In genomic region chr7:112207765-112208164, GRCh38 we compare ENCODE assay signal across 11 cellular contexts. TPM values are rescaled to one million over a fixed set of nuclear protein-coding genes. Genes with fewer than 3 reads are reported as not detected.
DNase-seq lines count a peak whose midpoint lies in the region; ATAC-seq, FAIRE-seq and TF ChIP-seq lines count a peak whose summit lies in the region.
"Had no signal": no experiment of that assay in that cellular context is flagged by ENCODE, and none has a peak within 500 bp of the region (broad histone marks: within the 10 kb centered on the region; RNA-seq: fewer than 3 reads in every experiment).

No MANE protein-coding gene starts in this region.

- H3K36me3 ChIP-seq in CD4-positive, CD25-positive, alpha-beta regulatory T cell (ENCODE audit: control insufficient read depth, insufficient read depth, low read length): no peaks in the 10 kb centered on the region
- H3K36me3 ChIP-seq in HUES64 (ENCODE audit: insufficient read depth, low read length) (no peaks in the 10 kb centered on the region), astrocyte (ENCODE audit: insufficient read depth, low read length) (no peaks in the 10 kb centered on the region), muscle layer of duodenum (ENCODE audit: control insufficient read depth in 1 of 2, insufficient read depth in 2 of 2, low read length in 2 of 2) (no peaks in the 10 kb centered on the region)
- H3K36me3 ChIP-seq: thyroid gland had no signal

- H3K4me3 Mint-ChIP-seq in CD4-positive, CD25-positive, alpha-beta regulatory T cell: peak overlapping the region; percentile 91 to 98 (median 94)
- peak overlapping the region; percentile 100 for H3K4me3 Mint-ChIP-seq in astrocyte (ENCODE audit: unreplicated experiment)

- H3K36me3 Mint-ChIP-seq in CD4-positive, CD25-positive, alpha-beta regulatory T cell: peaks cover 4% of the 10 kb centered on the region
- H3K36me3 Mint-ChIP-seq in astrocyte (ENCODE audit: low read depth, unreplicated experiment): no peaks in the 10 kb centered on the region

- no peak overlapping the region for H3K9ac ChIP-seq in HUES64 (ENCODE audit: low read depth, low read length)
- no peak overlapping the region for H3K9ac ChIP-seq in astrocyte (ENCODE audit: low read length)

- peaks cover 31% of the 10 kb centered on the region for H3K4me1 ChIP-seq in CD4-positive, CD25-positive, alpha-beta regulatory T cell (ENCODE audit: control insufficient read depth, insufficient read depth, low read length, poor library complexity, severe bottlenecking)
- H3K4me1 ChIP-seq in HUES64 (ENCODE audit: insufficient read depth, low read length) (peaks cover 20% of the 10 kb centered on the region), astrocyte (ENCODE audit: insufficient read depth, low read length) (peaks cover 4% of the 10 kb centered on the region), muscle layer of duodenum (ENCODE audit: control insufficient read depth in 1 of 2, insufficient read depth in 2 of 2, low read length in 2 of 2) (peaks cover 0 to 17% of the 10 kb centered on the region in 2 donors)

- no peak for ATAC-seq in CD4-positive, CD25-positive, alpha-beta regulatory T cell (ENCODE audit: low read depth in 2 of 2)
- no peak for ATAC-seq in GM18873 (IDR thresholded peaks at IDR 0.05; ENCODE audit: low FRiP score, unreplicated experiment)

- H3K27ac ChIP-seq in CD4-positive, CD25-positive, alpha-beta regulatory T cell (ENCODE audit: insufficient read depth, low read length, poor library complexity, severe bottlenecking): no peak overlapping the region
- no peak overlapping the region for H3K27ac ChIP-seq in HUES64 (ENCODE audit: low read depth, low read length)
- no peak overlapping the region for H3K27ac ChIP-seq in astrocyte (ENCODE audit: low read depth, low read length)
- no peak overlapping the region for H3K27ac ChIP-seq in muscle layer of duodenum (ENCODE audit: low read length)

- TF ChIP-seq CTCF in astrocyte (IDR thresholded peaks at IDR 0.05; ENCODE audit: insufficient read depth, low read depth, low read length): no peak

- peaks cover 25% of the 10 kb centered on the region for H3K27me3 Mint-ChIP-seq in CD4-positive, CD25-positive, alpha-beta regulatory T cell
- H3K27me3 Mint-ChIP-seq in astrocyte (ENCODE audit: low read depth, unreplicated experiment): no peaks in the 10 kb centered on the region

- no peak for DNase-seq in CD4-positive, CD25-positive, alpha-beta regulatory T cell
- DNase-seq in astrocyte (ENCODE audit: low read depth): no peak
- no peak for DNase-seq in UCSD-AML1 (lab: John Stamatoyannopoulos, UW; ENCODE audit: unreplicated experiment)
- no peak for DNase-seq in HuH-7 (ENCODE audit: low spot score)
- no peak for DNase-seq in dedifferentiated amniotic fluid mesenchymal stem cell (ENCODE audit: extremely low spot score)
- DNase-seq: EL, thyroid gland had no signal

- H4K20me1 ChIP-seq in astrocyte (ENCODE audit: insufficient read depth, low read length): peaks cover 19% of the 10 kb centered on the region

- peak overlapping the region; percentile 93 for H3K4me3 ChIP-seq in CD4-positive, CD25-positive, alpha-beta regulatory T cell (ENCODE audit: low read depth, low read length)
- H3K4me3 ChIP-seq in HUES64 (ENCODE audit: low read length): peak overlapping the region; percentile 99
- no peak overlapping the region for H3K4me3 ChIP-seq in astrocyte (ENCODE audit: insufficient read depth, low read depth, low read length)
- peak overlapping the region; percentile 94 to 99 for H3K4me3 ChIP-seq in muscle layer of duodenum (ENCODE audit: low read depth in 1 of 2, low read length in 2 of 2)

- H3K79me2 ChIP-seq in astrocyte (ENCODE audit: insufficient read depth, low read length): peaks cover 69% of the 10 kb centered on the region

- peaks cover 24% of the 10 kb centered on the region for H3K27me3 ChIP-seq in CD4-positive, CD25-positive, alpha-beta regulatory T cell (ENCODE audit: control insufficient read depth, insufficient read depth, low read length)
- H3K27me3 ChIP-seq in HUES64 (ENCODE audit: insufficient read depth, low read length): no peaks in the 10 kb centered on the region
- H3K27me3 ChIP-seq in astrocyte (ENCODE audit: insufficient read depth, low read length): no peaks in the 10 kb centered on the region
- H3K27me3 ChIP-seq in muscle layer of duodenum (ENCODE audit: low read depth, low read length): no peaks in the 10 kb centered on the region
- H3K27me3 ChIP-seq: thyroid gland had no signal

- H3K4me2 ChIP-seq in astrocyte (ENCODE audit: low read length): peak overlapping the region; percentile 93

- H2AFZ ChIP-seq in astrocyte (ENCODE audit: low read depth, low read length): no peak overlapping the region

- H3K4me1 Mint-ChIP-seq in CD4-positive, CD25-positive, alpha-beta regulatory T cell: peaks cover 26 to 59% (median 30%) of the 10 kb centered on the region in 4 donors
- peaks cover 19% of the 10 kb centered on the region for H3K4me1 Mint-ChIP-seq in astrocyte (ENCODE audit: low read depth, unreplicated experiment)

- FAIRE-seq in astrocyte (lab: Jason Lieb, UNC): no peak
- FAIRE-seq: endometrium had no signal

- H3K9me3 Mint-ChIP-seq in CD4-positive, CD25-positive, alpha-beta regulatory T cell: no peaks in the 10 kb centered on the region
- no peaks in the 10 kb centered on the region for H3K9me3 Mint-ChIP-seq in astrocyte (ENCODE audit: unreplicated experiment)

- peak overlapping the region in 1 of 3 donors; percentile 96 for H3K27ac Mint-ChIP-seq in CD4-positive, CD25-positive, alpha-beta regulatory T cell
- no peak overlapping the region for H3K27ac Mint-ChIP-seq in astrocyte (ENCODE audit: unreplicated experiment)

- WGBS in HUES64: 95% methylated on average over 6 of the region's 6 CpGs

- no peaks in the 10 kb centered on the region for H3K9me3 ChIP-seq in CD4-positive, CD25-positive, alpha-beta regulatory T cell (ENCODE audit: control insufficient read depth in 2 of 2, low read length in 2 of 2)
- no peaks in the 10 kb centered on the region for H3K9me3 ChIP-seq in HUES64 (ENCODE audit: insufficient read depth, low read depth, low read length)
- no peaks in the 10 kb centered on the region for H3K9me3 ChIP-seq in astrocyte (ENCODE audit: insufficient read depth, low read depth, low read length)
- no peaks in the 10 kb centered on the region for H3K9me3 ChIP-seq in muscle layer of duodenum (ENCODE audit: control insufficient read depth in 1 of 2, low read length in 2 of 2)
- H3K9me3 ChIP-seq: thyroid gland had no signal

RNA-seq across cellular contexts. Expression of gene ZNF277, which starts 1.3 kb away (rescaled TPM):
- 25.1 TPM for total RNA-seq in CD4-positive, CD25-positive, alpha-beta regulatory T cell
- 10 to 100 TPM; 24.7 to 29.0 (median 27.2) TPM for polyA plus RNA-seq in CD4-positive, CD25-positive, alpha-beta regulatory T cell
- polyA plus RNA-seq in HUES64 (2013, experiment 1 of 2): 19.8 TPM
- 22.9 TPM for polyA plus RNA-seq in HUES64 (2013, experiment 2 of 2)
- total RNA-seq in astrocyte: 22.9 and 23.0 TPM in 2 replicates

RNA-seq across cellular contexts. Expression of gene DOCK4, which starts 1.6 kb away (rescaled TPM):
- total RNA-seq in CD4-positive, CD25-positive, alpha-beta regulatory T cell: 0.44 TPM
- not detected for polyA plus RNA-seq in CD4-positive, CD25-positive, alpha-beta regulatory T cell
- polyA plus RNA-seq in HUES64 (2013, experiment 1 of 2): 13.9 TPM
- polyA plus RNA-seq in HUES64 (2013, experiment 2 of 2): 14.3 TPM
- 31.4 and 32.2 TPM in 2 replicates for total RNA-seq in astrocyte

Comparison
In these comparisons a context has a peak if more than half of its experiments do, and no peak if none do; other contexts are left out.
1. RNA of gene DOCK4, which starts 1.6 kb away (total RNA-seq): 31.4 to 32.2 TPM in astrocyte; 0.44 TPM in CD4-positive, CD25-positive, alpha-beta regulatory T cell (single experiment); every median in the first group is over 10 times any median in the second.